ENCODE assay signal across 10 cellular contexts in genomic region chr10:70652761-70653657, GRCh38. TPM values are rescaled to one million over a fixed set of nuclear protein-coding genes. Genes with fewer than 3 reads are reported as not detected.
DNase-seq lines count a peak whose midpoint lies in the region; ATAC-seq and TF ChIP-seq lines count a peak whose summit lies in the region.
"Had no signal": no experiment of that assay in that cellular context is flagged by ENCODE, and none has a peak within 500 bp of the region (broad histone marks: within the 10 kb centered on the region; RNA-seq: fewer than 3 reads in every experiment).

No MANE protein-coding gene starts in this region.

- peak; percentile 6 for TF ChIP-seq CTCF in fibroblast of the aortic adventitia (IDR thresholded peaks at IDR 0.05; ENCODE audit: insufficient read depth, low read length)

- H3K4me3 ChIP-seq in fibroblast of the aortic adventitia (ENCODE audit: low read depth, low read length), result no peak overlapping the region

- ATAC-seq in HG02870 (IDR thresholded peaks at IDR 0.05; ENCODE audit: unreplicated experiment) (no peak), HG03378 (IDR thresholded peaks at IDR 0.05; ENCODE audit: unreplicated experiment) (no peak)

- DNase-seq in EH (ENCODE audit: low read depth) (peak; percentile 99), RPMI7951 (ENCODE audit: low read depth) (peak; percentile 99), fibroblast of the aortic adventitia (ENCODE audit: low read depth) (peak; percentile 98), non-pigmented ciliary epithelial cell (ENCODE audit: low read depth) (peak; percentile 98), NCI-H345 (lab: John Stamatoyannopoulos, UW) (no peak), NK-92 (lab: John Stamatoyannopoulos, UW; ENCODE audit: unreplicated experiment) (no peak)
- DNase-seq: activated CD4-positive, alpha-beta memory T cell treated with anti-CD3 and anti-CD28 coated beads for 36 hours; naive B cell had no signal

RNA-seq across cellular contexts. Expression of gene ADAMTS14, which starts 19.3 kb away (rescaled TPM):
- 10.1 and 11.0 TPM in 2 replicates for total RNA-seq in RPMI7951 (2014; rRNA removed; shearing (Covaris generic))
- total RNA-seq in fibroblast of the aortic adventitia (ENCODE audit: low replicate concordance), result 2.0 and 5.3 TPM in 2 replicates
- total RNA-seq: activated CD4-positive, alpha-beta memory T cell treated with anti-CD3 and anti-CD28 coated beads for 36 hours had no signal

RNA-seq across cellular contexts. Expression of gene PRF1, which starts 50.5 kb away (rescaled TPM):
- total RNA-seq in RPMI7951 (2014; rRNA removed; shearing (Covaris generic)), result not detected in 2 replicates
- not detected in 2 replicates for total RNA-seq in fibroblast of the aortic adventitia (ENCODE audit: low replicate concordance)

Comparison
In these comparisons a context has a peak if more than half of its experiments do, and no peak if none do; other contexts are left out.
1. DNase-seq: peak in EH (single experiment), RPMI7951 (single experiment), fibroblast of the aortic adventitia (single experiment) and non-pigmented ciliary epithelial cell (single experiment); none in NCI-H345 (single experiment) and NK-92 (single experiment).